ENCODE assay signal across 16 cellular contexts in the genomic region with DNA sequence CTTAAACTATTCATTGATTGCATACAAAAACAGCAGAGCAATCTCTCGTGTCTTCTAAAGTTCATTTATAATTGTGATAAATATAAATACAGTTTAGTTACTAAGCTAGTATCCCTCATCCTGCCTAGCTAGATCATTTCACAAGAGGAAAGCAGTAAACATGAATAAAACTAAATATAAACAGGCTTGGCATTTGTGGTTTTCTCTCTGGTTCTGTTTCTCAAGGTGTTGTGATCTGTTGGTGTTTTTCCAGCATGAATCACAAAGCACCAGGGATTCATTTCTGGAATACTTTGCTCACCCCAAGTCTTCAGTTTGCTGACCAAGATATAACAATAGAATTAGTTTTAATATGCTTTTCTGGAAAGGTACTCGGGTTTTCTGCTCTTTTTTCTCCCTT. TPM values are rescaled to one million over a fixed set of nuclear protein-coding genes. Genes with fewer than 3 reads are reported as not detected.
DNase-seq lines count a peak whose midpoint lies in the region; TF ChIP-seq lines count a peak whose summit lies in the region.
"Had no signal": no experiment of that assay in that cellular context is flagged by ENCODE, and none has a peak within 500 bp of the region (broad histone marks: within the 10 kb centered on the region; RNA-seq: fewer than 3 reads in every experiment).

No MANE protein-coding gene starts in this region.

- H3K27me3 Mint-ChIP-seq in mesothelial cell of epicardium (ENCODE audit: low read depth), result no peaks in the 10 kb centered on the region
- H3K27me3 Mint-ChIP-seq: activated B cell treated with CpG ODN at 0.5 μM for 24 hours had no signal

- H3K36me3 ChIP-seq in mesenchymal stem cell (ENCODE audit: control insufficient read depth in 1 of 2, insufficient read depth in 2 of 2, low read depth in 1 of 2, low read length in 2 of 2), result no peaks in the 10 kb centered on the region

- no peak overlapping the region for H3K4me3 Mint-ChIP-seq in mesothelial cell of epicardium
- H3K4me3 Mint-ChIP-seq: activated B cell treated with CpG ODN at 0.5 μM for 24 hours had no signal

- WGBS in mesenchymal stem cell, result no CpG with 5 or more reads among the region's 2 CpGs

- H2AFZ ChIP-seq in mesenchymal stem cell (ENCODE audit: low read depth, low read length), result no peak overlapping the region

- no peak overlapping the region for H3K27ac ChIP-seq in mesenchymal stem cell (ENCODE audit: low read length, poor library complexity, severe bottlenecking)
- H3K27ac ChIP-seq: coronary artery, RWPE1 had no signal

- peaks cover 9% of the 10 kb centered on the region for H3K36me3 Mint-ChIP-seq in mesothelial cell of epicardium

- no peaks in the 10 kb centered on the region for H3K4me1 ChIP-seq in mesenchymal stem cell (ENCODE audit: control insufficient read depth, insufficient read depth, low read depth, low read length)

- H3K4me1 Mint-ChIP-seq in mesothelial cell of epicardium, result peaks cover 10% of the 10 kb centered on the region

- no peak overlapping the region for H3K4me2 ChIP-seq in mesenchymal stem cell (ENCODE audit: low read length, poor library complexity, severe bottlenecking)
- H3K4me2 ChIP-seq: BLaER1 treated with 17β-estradiol and CSF1 and Interleukin-3, amounts not matched to agents 10 nM and 100 nM had no signal

- no peak overlapping the region for H2AK5ac ChIP-seq in mesenchymal stem cell (ENCODE audit: low read length, severe bottlenecking)

- H3K9me3 Mint-ChIP-seq in mesothelial cell of epicardium, result no peaks in the 10 kb centered on the region
- H3K9me3 Mint-ChIP-seq: activated B cell treated with CpG ODN at 0.5 μM for 24 hours had no signal

- H3K18ac ChIP-seq in mesenchymal stem cell (ENCODE audit: low read depth in 1 of 2, low read length in 2 of 2), result no peak overlapping the region

- peaks cover 3% of the 10 kb centered on the region for H3K79me1 ChIP-seq in mesenchymal stem cell (replicated peaks; ENCODE audit: low read length, poor library complexity, severe bottlenecking)

- TF ChIP-seq CTCF in choroid plexus epithelial cell (conservative IDR thresholded peaks at IDR 0.05; ENCODE audit: low read depth, low read length), result no peak
- TF ChIP-seq CTCF in mesothelial cell of epicardium (IDR thresholded peaks at IDR 0.05; ENCODE audit: unreplicated experiment), result no peak

- no peaks in the 10 kb centered on the region for H3K27me3 ChIP-seq in mesenchymal stem cell (ENCODE audit: control insufficient read depth in 1 of 2, insufficient read depth in 1 of 2, low read length in 2 of 2)
- H3K27me3 ChIP-seq: BLaER1 treated with 17β-estradiol and CSF1 and Interleukin-3, amounts not matched to agents 10 nM and 100 nM had no signal

- DNase-seq in AG20443 (ENCODE audit: low spot score), result peak; percentile 63
- peak; percentile 94 for DNase-seq in M059J (ENCODE audit: low read depth)
- DNase-seq in choroid plexus epithelial cell (ENCODE audit: low read depth), result peak; percentile 84
- DNase-seq in mesenchymal stem cell, result peak; percentile 91
- no peak for DNase-seq in SW 1271 (lab: John Stamatoyannopoulos, UW)
- no peak for DNase-seq in T-helper 9 cell
- no peak for DNase-seq in COLO668 (lab: John Stamatoyannopoulos, UW; ENCODE audit: unreplicated experiment)
- DNase-seq in mesothelial cell of epicardium (ENCODE audit: low spot score in 2 of 2, unreplicated experiment in 2 of 2), result no peak
- DNase-seq: activated B cell treated with CpG ODN at 0.5 μM for 24 hours, DMS153, NCI-H1105, NCI-H2171 had no signal

- no peak overlapping the region for H3K23ac ChIP-seq in mesenchymal stem cell (ENCODE audit: low read length in 2 of 2)

- no peak overlapping the region for H2BK15ac ChIP-seq in mesenchymal stem cell (ENCODE audit: low read depth, poor library complexity, severe bottlenecking)

- no peak overlapping the region for H3K4me3 ChIP-seq in choroid plexus epithelial cell (ENCODE audit: low read depth, low read length)
- no peak overlapping the region for H3K4me3 ChIP-seq in mesenchymal stem cell (ENCODE audit: insufficient read depth in 1 of 2, low read depth in 1 of 2, low read length in 2 of 2)
- H3K4me3 ChIP-seq: BLaER1 treated with 17β-estradiol and CSF1 and Interleukin-3, amounts not matched to agents 10 nM and 100 nM; coronary artery had no signal

- no peak overlapping the region for H2BK12ac ChIP-seq in mesenchymal stem cell (ENCODE audit: low read length in 2 of 2)

- no peaks in the 10 kb centered on the region for H3K9me3 ChIP-seq in mesenchymal stem cell (ENCODE audit: control insufficient read depth, low read length)
- H3K9me3 ChIP-seq: BLaER1 treated with 17β-estradiol and CSF1 and Interleukin-3, amounts not matched to agents 10 nM and 100 nM had no signal

- peak overlapping the region; percentile 50 for H3K9ac ChIP-seq in mesenchymal stem cell (ENCODE audit: low read length)
- H3K9ac ChIP-seq: BLaER1 treated with 17β-estradiol and CSF1 and Interleukin-3, amounts not matched to agents 10 nM and 100 nM had no signal

- no peak overlapping the region for H3K27ac Mint-ChIP-seq in mesothelial cell of epicardium
- H3K27ac Mint-ChIP-seq: activated B cell treated with CpG ODN at 0.5 μM for 24 hours had no signal

- H3K14ac ChIP-seq in mesenchymal stem cell (ENCODE audit: low read length in 2 of 2), result no peak overlapping the region

- no peak overlapping the region for H4K91ac ChIP-seq in mesenchymal stem cell (ENCODE audit: low read length)

- H2BK5ac ChIP-seq in mesenchymal stem cell (ENCODE audit: low read depth, low read length, poor library complexity, severe bottlenecking), result no peak overlapping the region

- no peak overlapping the region for H4K8ac ChIP-seq in mesenchymal stem cell (ENCODE audit: low read length)

- H3K4ac ChIP-seq in mesenchymal stem cell (ENCODE audit: low read depth in 1 of 2, low read length in 2 of 2), result no peak overlapping the region

- H2BK120ac ChIP-seq in mesenchymal stem cell (ENCODE audit: low read depth, low read length), result no peak overlapping the region

RNA-seq across cellular contexts. Expression of gene GLIS1, which starts 32.7 kb away (rescaled TPM):
- total RNA-seq in M059J (2014; rRNA removed; shearing (Covaris generic)), result 2.3 and 3.0 TPM in 2 replicates
- 0.29 TPM for polyA plus RNA-seq in mesenchymal stem cell (2013, experiment 1 of 2)
- 0.29 TPM for polyA plus RNA-seq in mesenchymal stem cell (2013, experiment 2 of 2)
- 1.1 to 1.6 TPM (median 1.2 TPM) in 3 replicates for total RNA-seq in mesothelial cell of epicardium
- total RNA-seq: activated B cell treated with CpG ODN at 0.5 μM for 24 hours; T-helper 1 cell treated with Interleukin-12 subunit alpha and Interleukin-12 subunit beta and Interleukin-4 antibody, amounts not matched to agents 30 ng/mL and 1 ng/mL, for 36 hours had no signal

Comparison
In these comparisons a context has a peak if more than half of its experiments do, and no peak if none do; other contexts are left out.
1. DNase-seq: peak in AG20443 (single experiment), M059J (single experiment), choroid plexus epithelial cell (single experiment) and mesenchymal stem cell (single experiment); none in SW 1271 (0 of 2), T-helper 9 cell (single experiment), COLO668 (single experiment) and mesothelial cell of epicardium (0 of 2).